In the genomic region with DNA sequence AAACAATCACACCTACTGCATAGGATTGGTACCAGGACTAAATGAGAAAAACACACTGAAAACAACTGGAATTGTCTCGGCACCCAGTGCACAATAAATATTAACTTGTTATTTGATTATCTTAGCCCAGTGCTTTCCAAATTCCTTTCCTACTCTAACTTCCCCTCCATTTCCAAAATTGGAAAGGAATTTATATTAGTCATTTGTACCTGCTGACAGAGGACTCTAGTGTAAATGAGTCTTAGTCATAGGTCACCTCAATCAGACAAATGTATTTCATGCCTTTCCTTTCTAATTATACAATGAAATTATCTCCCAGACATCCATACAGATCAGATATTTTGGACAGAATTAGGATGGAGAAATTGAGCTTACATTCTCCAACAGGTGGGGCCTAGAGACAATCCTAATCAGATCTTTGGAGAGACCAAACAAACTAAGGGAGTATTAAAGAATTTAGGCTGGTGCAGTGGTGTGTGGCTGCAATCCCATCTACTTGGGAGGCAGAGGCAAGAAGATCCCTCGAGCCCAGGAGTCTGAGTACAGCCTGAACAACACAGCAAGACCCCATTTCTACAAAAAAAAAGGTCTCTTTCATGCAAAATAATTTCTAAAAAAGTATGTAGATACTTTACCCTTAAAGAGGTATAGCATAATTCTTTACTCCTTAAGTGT, we compare ENCODE assay signal across 13 cellular contexts. TPM values are rescaled to one million over a fixed set of nuclear protein-coding genes. Genes with fewer than 3 reads are reported as not detected.
A peak's percentile ranks its signal among the peaks of the same experiment; 100 is the strongest.
DNase-seq lines count a peak whose midpoint lies in the region; ATAC-seq and TF ChIP-seq lines count a peak whose summit lies in the region.
"Had no signal": no experiment of that assay in that cellular context is flagged by ENCODE, and none has a peak within 500 bp of the region (broad histone marks: within the 10 kb centered on the region; RNA-seq: fewer than 3 reads in every experiment).

No MANE protein-coding gene starts in this region.

- 37 to 51% (median 44%) methylated on average over 2 of the region's 2 CpGs for WGBS in heart left ventricle, 4 donors

- TF ChIP-seq CTCF in heart left ventricle (IDR thresholded peaks at IDR 0.05), result no peak

- DNase-seq in GM03348 (ENCODE audit: low spot score) (peak; percentile 32), astrocyte of the hippocampus (ENCODE audit: low read depth, low spot score) (peak; percentile 49), heart left ventricle (no peak), pulmonary artery endothelial cell (ENCODE audit: low read depth, low spot score) (peak; percentile 29), SJCRH30 (no peak), AG20443 (ENCODE audit: low spot score) (no peak)
- DNase-seq in stimulated activated naive CD4-positive, alpha-beta T cell treated with Interleukin-2 at 50 U/mL for 16 hours (lab: John Stamatoyannopoulos, UW), result no peak
- DNase-seq: activated CD4-positive, alpha-beta T cell treated with anti-CD3 and anti-CD28 coated beads, Interleukin-2, amount 50 U/mL, for 4 hours; activated naive CD4-positive, alpha-beta T cell; NCI-H1105; T-cell had no signal

- intact Hi-C loops in heart left ventricle (cut with DNase I), result no loop called here

- TF ChIP-seq POLR2A in heart left ventricle (IDR thresholded peaks at IDR 0.05), result no peak

- H3K9me3 ChIP-seq in heart left ventricle, result no peaks in the 10 kb centered on the region
- H3K9me3 ChIP-seq in SJCRH30 (replicated peaks), result no peaks in the 10 kb centered on the region

- H3K27ac ChIP-seq in heart left ventricle (peak overlapping the region; percentile 76 to 97 (median 86)), SJCRH30 (no peak overlapping the region)

- H3K27me3 ChIP-seq in heart left ventricle, result no peaks in the 10 kb centered on the region
- no peaks in the 10 kb centered on the region for H3K27me3 ChIP-seq in SJCRH30

- H3K36me3 ChIP-seq in heart left ventricle (no peaks in the 10 kb centered on the region), SJCRH30 (no peaks in the 10 kb centered on the region)

- H3K4me1 ChIP-seq in heart left ventricle (peaks cover 8 to 72% (median 41%) of the 10 kb centered on the region in 12 donors), SJCRH30 (peaks cover 7% of the 10 kb centered on the region; the same call in 1 of the 2 replicates)

- ATAC-seq in heart left ventricle, result peak; percentile 74 to 89 (median 82)
- ATAC-seq in GM18907 (IDR thresholded peaks at IDR 0.05; ENCODE audit: unreplicated experiment), result no peak
- ATAC-seq: T-cell had no signal

- no peak overlapping the region for H3K4me3 ChIP-seq in heart left ventricle
- no peak overlapping the region for H3K4me3 ChIP-seq in SJCRH30

RNA-seq across cellular contexts. Expression of a gene that starts 10.1 kb away (rescaled TPM):
- total RNA-seq in heart left ventricle (100 to 1,000 TPM in 8 of 9 donors, 10 to 100 TPM in 1; 91.1 to 173 (median 139) TPM), pulmonary artery endothelial cell (43.0 and 54.5 TPM in 2 replicates)
- 10 to 100 TPM; 60.4 to 61.7 TPM for polyA plus RNA-seq in heart left ventricle
- 3.8 and 4.7 TPM in 2 replicates for total RNA-seq in SJCRH30 (2014; rRNA removed; shearing (Covaris generic))
- polyA plus RNA-seq: CD14-positive monocyte had no signal

RNA-seq across cellular contexts. Expression of a gene that starts 38.4 kb away (rescaled TPM):
- total RNA-seq in heart left ventricle, result not detected
- not detected for polyA plus RNA-seq in heart left ventricle
- total RNA-seq in pulmonary artery endothelial cell, result not detected in 2 replicates
- total RNA-seq in SJCRH30 (2014; rRNA removed; shearing (Covaris generic)), result not detected in 2 replicates
- total RNA-seq: T-cell had no signal
- polyA plus RNA-seq: CD14-positive monocyte had no signal

Comparison
In these comparisons a context has a peak if more than half of its experiments do, and no peak if none do; other contexts are left out.
1. DNase-seq: peak in GM03348 (single experiment), astrocyte of the hippocampus (single experiment) and pulmonary artery endothelial cell (single experiment); none in heart left ventricle (0 of 5), SJCRH30 (0 of 2), AG20443 (single experiment) and stimulated activated naive CD4-positive, alpha-beta T cell treated with Interleukin-2 at 50 U/mL for 16 hours (single experiment).